Comparison of ENCODE assay signal across 8 cellular contexts in the genomic region with DNA sequence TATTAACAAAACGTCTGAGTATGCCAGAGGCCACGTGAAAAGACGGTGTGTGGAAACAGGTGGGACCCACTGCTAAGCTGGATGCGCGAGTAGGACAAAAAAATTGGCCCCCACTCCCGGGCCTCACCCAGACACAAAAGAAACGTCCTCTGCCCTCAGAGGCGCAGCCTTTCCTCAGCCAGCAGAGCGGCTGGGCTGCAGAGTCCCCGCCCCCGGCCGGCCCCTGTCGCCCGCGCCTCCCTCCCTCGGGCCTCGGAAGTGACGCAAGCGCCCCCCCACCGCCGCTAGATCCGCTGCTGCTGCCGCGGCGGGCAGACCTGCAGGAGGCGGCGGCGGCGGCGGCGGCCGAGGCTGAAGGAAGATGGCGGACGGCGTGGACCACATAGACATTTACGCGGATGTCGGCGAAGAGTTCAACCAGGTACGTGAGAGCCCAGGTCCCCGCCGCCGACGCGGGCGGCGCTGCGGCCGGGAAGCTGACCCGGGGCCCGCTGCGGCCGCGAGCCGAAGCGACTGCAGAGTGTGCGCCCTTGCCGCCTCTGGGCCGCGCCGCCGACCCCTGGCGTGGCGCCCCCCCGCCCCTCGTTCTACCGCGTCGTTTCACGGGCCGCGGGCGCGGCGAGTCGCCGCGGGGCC. TPM values are rescaled to one million over a fixed set of nuclear protein-coding genes. Genes with fewer than 3 reads are reported as not detected.
A peak's percentile ranks its signal among the peaks of the same experiment; 100 is the strongest.
DNase-seq lines count a peak whose midpoint lies in the region; ATAC-seq and TF ChIP-seq lines count a peak whose summit lies in the region.

A gene with protein sequence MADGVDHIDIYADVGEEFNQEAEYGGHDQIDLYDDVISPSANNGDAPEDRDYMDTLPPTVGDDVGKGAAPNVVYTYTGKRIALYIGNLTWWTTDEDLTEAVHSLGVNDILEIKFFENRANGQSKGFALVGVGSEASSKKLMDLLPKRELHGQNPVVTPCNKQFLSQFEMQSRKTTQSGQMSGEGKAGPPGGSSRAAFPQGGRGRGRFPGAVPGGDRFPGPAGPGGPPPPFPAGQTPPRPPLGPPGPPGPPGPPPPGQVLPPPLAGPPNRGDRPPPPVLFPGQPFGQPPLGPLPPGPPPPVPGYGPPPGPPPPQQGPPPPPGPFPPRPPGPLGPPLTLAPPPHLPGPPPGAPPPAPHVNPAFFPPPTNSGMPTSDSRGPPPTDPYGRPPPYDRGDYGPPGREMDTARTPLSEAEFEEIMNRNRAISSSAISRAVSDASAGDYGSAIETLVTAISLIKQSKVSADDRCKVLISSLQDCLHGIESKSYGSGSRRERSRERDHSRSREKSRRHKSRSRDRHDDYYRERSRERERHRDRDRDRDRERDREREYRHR (plus strand): TSS at position 284 of the 636 bp plus-strand sequence. CDS start 78 bp downstream, at position 362.

- POLR2A ChIA-PET in AG04450 (lab: Yijun Ruan, JAX): no interaction called here

- H3K9me3 ChIP-seq in AG04450 (ENCODE audit: control insufficient read depth, insufficient read depth, low read length) (no peaks in the 10 kb centered on the region), iPS-18c (ENCODE audit: control insufficient read depth, insufficient read depth, low read length) (no peaks in the 10 kb centered on the region), skeletal muscle tissue (ENCODE audit: control insufficient read depth in 3 of 3, low read length in 3 of 3) (no peaks in the 10 kb centered on the region)

- peak within 1 kb of the TSS; percentile 80 to 93 (median 87) for H3K9ac ChIP-seq in skeletal muscle tissue (ENCODE audit: low read depth in 1 of 3, low read length in 3 of 3)

- H3K27ac ChIP-seq in AG04450 (ENCODE audit: low read depth, low read length) (peak within 1 kb of the TSS; percentile 52), VCaP (peak within 1 kb of the TSS; percentile 98), skeletal muscle tissue (ENCODE audit: low read depth, low read length) (peak within 1 kb of the TSS; percentile 82)

- H3K4me3 ChIP-seq in AG04450 (ENCODE audit: low read depth, low read length): peak within 1 kb of the TSS; percentile 80
- H3K4me3 ChIP-seq in iPS-18c (ENCODE audit: insufficient read depth, low read depth, low read length): peak within 1 kb of the TSS; percentile 87
- H3K4me3 ChIP-seq in skeletal muscle tissue (ENCODE audit: low read length in 3 of 3): peak within 1 kb of the TSS; percentile 63 to 86 (median 83)

- ATAC-seq in GM18907 (IDR thresholded peaks at IDR 0.05; ENCODE audit: unreplicated experiment) (peak; percentile 93), HG03139 (IDR thresholded peaks at IDR 0.05; ENCODE audit: unreplicated experiment) (peak; percentile 94)

- CTCF ChIA-PET in AG04450 (lab: Charles Lee): no interaction called here

- H3K36me3 ChIP-seq in skeletal muscle tissue (ENCODE audit: control insufficient read depth in 3 of 3, insufficient read depth in 3 of 3, low read length in 3 of 3): no peaks in the 10 kb centered on the region

- in situ Hi-C loops in T47D (cut with HindIII; ENCODE audit: low pct_unique_long_range_greater_than_20kb, low sequenced_read_pairs): no loop called here

- peaks cover 15 to 32% (median 28%) of the 10 kb centered on the region in 3 donors for H3K4me1 ChIP-seq in skeletal muscle tissue (ENCODE audit: control insufficient read depth in 3 of 3, insufficient read depth in 3 of 3, low read length in 3 of 3)

- DNase-seq in AG04450 (ENCODE audit: low read depth, low spot score) (peak; percentile 72), NCI-H2196 treated with DMSO at 0.1 percent for 48 hours (lab: John Stamatoyannopoulos, UW; ENCODE audit: unreplicated experiment) (peak; percentile 96), T47D (ENCODE audit: low read depth in 1 of 2, low spot score in 1 of 2) (peak; percentile 95 to 96)

- TF ChIP-seq CTCF in AG04450 (IDR thresholded peaks at IDR 0.05; ENCODE audit: low read depth, low read length) (no peak), VCaP (conservative IDR thresholded peaks at IDR 0.05) (no peak)

- H3K27me3 ChIP-seq in AG04450 (ENCODE audit: control insufficient read depth, insufficient read depth, low read length) (no peaks in the 10 kb centered on the region), skeletal muscle tissue (ENCODE audit: control insufficient read depth in 3 of 3, insufficient read depth in 3 of 3, low read length in 3 of 3) (no peaks in the 10 kb centered on the region)

RNA-seq across cellular contexts. Expression of the gene that starts here (rescaled TPM):
- 42.8 and 49.5 TPM in 2 replicates for polyA plus RNA-seq in AG04450 (2011; rRNA removed)
- polyA minus RNA-seq in AG04450 (2011; rRNA and poly(A)+ RNA removed): 49.8 and 50.8 TPM in 2 replicates
- total RNA-seq in skeletal muscle tissue: 35.5 TPM

Comparison
In these comparisons a context has a peak if more than half of its experiments do, and no peak if none do; other contexts are left out.
1. Peak in every context shown above with its lines: DNase-seq, ATAC-seq, H3K4me3 ChIP-seq and H3K27ac ChIP-seq.